ENCODE assay signal across 1 cellular context in genomic region chrX:152735860-152736511, GRCh38.
TF ChIP-seq lines count a peak whose summit lies in the region.

No MANE protein-coding gene starts in this region.

TF ChIP-seq in K562, 482 proteins besides CTCF, POLR2A, EP300 and RAD21:
- 0 out of 2 replicates have a peak, but pooled peaks have one; percentile 16 for TF ChIP-seq POLR2G (IDR thresholded peaks at IDR 0.05; ENCODE audit: low read depth, low read length)
- TF ChIP-seq XRCC5 (IDR thresholded peaks at IDR 0.05; ENCODE audit: low read depth, low read length), result no peak
